ENCODE assay signal across 7 cellular contexts in the genomic region with DNA sequence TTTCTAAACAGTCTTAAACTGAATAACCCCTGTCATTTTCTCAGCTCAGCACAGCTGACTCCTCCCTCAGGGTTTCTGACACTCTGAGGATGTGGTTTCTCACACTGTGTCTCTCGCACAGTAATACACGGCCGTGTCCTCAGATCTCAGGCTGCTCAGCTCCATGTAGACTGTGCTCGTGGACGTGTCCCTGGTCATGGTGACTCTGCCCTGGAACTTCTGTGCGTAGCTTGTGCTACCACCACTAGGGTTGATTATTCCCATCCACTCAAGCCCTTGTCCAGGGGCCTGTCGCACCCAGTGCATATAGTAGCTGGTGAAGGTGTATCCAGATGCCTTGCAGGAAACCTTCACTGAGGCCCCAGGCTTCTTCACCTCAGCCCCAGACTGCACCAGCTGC.
DNase-seq lines count a peak whose midpoint lies in the region; ATAC-seq and TF ChIP-seq lines count a peak whose summit lies in the region.
"Not testable (repeated sequence)": the region's sequence is repeated elsewhere in the genome, so short reads cannot be mapped to it uniquely, and the experiment has no call there.

No MANE protein-coding gene starts in this region.

- peak; percentile 55 for ATAC-seq in GM19351 (IDR thresholded peaks at IDR 0.05; ENCODE audit: unreplicated experiment)
- ATAC-seq in activated B cell treated with CpG ODN at 0.5 μM for 24 hours (ENCODE audit: low read depth); activated naive CD8-positive, alpha-beta T cell treated with anti-CD3 and anti-CD28 coated beads, Interleukin-2, amount 50 U/mL, for 24 hours: not testable (repeated sequence)
- ATAC-seq in activated CD8-positive, alpha-beta T cell treated with anti-CD3 and anti-CD28 coated beads for 36 hours = peak; percentile 68
- ATAC-seq in naive thymus-derived CD8-positive, alpha-beta T cell = peak; percentile 74 to 82

- TF ChIP-seq CTCF in activated B cell treated with CpG ODN at 0.5 μM for 24 hours (IDR thresholded peaks at IDR 0.05); activated CD8-positive, alpha-beta T cell treated with anti-CD3 and anti-CD28 coated beads for 36 hours (IDR thresholded peaks at IDR 0.05): not testable (repeated sequence)

- H3K4me1 Mint-ChIP-seq in activated B cell treated with CpG ODN at 0.5 μM for 24 hours = peaks cover 22% of the 10 kb centered on the region
- peaks cover 70% of the 10 kb centered on the region for H3K4me1 Mint-ChIP-seq in activated CD8-positive, alpha-beta T cell treated with anti-CD3 and anti-CD28 coated beads for 36 hours (ENCODE audit: low read depth)
- H3K4me1 Mint-ChIP-seq in activated T-helper 2 cell treated with anti-CD3 and anti-CD28 coated beads, Interferon-gamma antibody, Interleukin-2, Interleukin-4, amounts not matched to agents 10 μg/mL and 5 μg/mL and 100 μg/mL, durations not matched to agents 14 hours and 24 hours and 36 hours (ENCODE audit: low read depth) = peaks cover 57% of the 10 kb centered on the region
- H3K4me1 Mint-ChIP-seq in activated naive CD8-positive, alpha-beta T cell treated with anti-CD3 and anti-CD28 coated beads, Interleukin-2, amount 50 U/mL, for 24 hours = peaks cover 69% of the 10 kb centered on the region
- peaks cover 41 to 79% (median 75%) of the 10 kb centered on the region in 4 donors for H3K4me1 Mint-ChIP-seq in naive thymus-derived CD8-positive, alpha-beta T cell

- H3K27ac Mint-ChIP-seq in activated B cell treated with CpG ODN at 0.5 μM for 24 hours = not testable (repeated sequence)
- H3K27ac Mint-ChIP-seq in activated CD8-positive, alpha-beta T cell treated with anti-CD3 and anti-CD28 coated beads for 36 hours = peak overlapping the region; percentile 62
- H3K27ac Mint-ChIP-seq in activated T-helper 2 cell treated with anti-CD3 and anti-CD28 coated beads, Interferon-gamma antibody, Interleukin-2, Interleukin-4, amounts not matched to agents 10 μg/mL and 5 μg/mL and 100 μg/mL, durations not matched to agents 14 hours and 24 hours and 36 hours = peak overlapping the region; percentile 19
- H3K27ac Mint-ChIP-seq in activated naive CD8-positive, alpha-beta T cell treated with anti-CD3 and anti-CD28 coated beads, Interleukin-2, amount 50 U/mL, for 24 hours = peak overlapping the region; percentile 50
- H3K27ac Mint-ChIP-seq in naive thymus-derived CD8-positive, alpha-beta T cell = peak overlapping the region; percentile 90 to 98 (median 96)

- H3K9me3 Mint-ChIP-seq in activated B cell treated with CpG ODN at 0.5 μM for 24 hours; activated CD8-positive, alpha-beta T cell treated with anti-CD3 and anti-CD28 coated beads for 36 hours; activated T-helper 2 cell treated with anti-CD3 and anti-CD28 coated beads, Interferon-gamma antibody, Interleukin-2, Interleukin-4, amounts not matched to agents 10 μg/mL and 5 μg/mL and 100 μg/mL, durations not matched to agents 14 hours and 24 hours and 36 hours; activated naive CD8-positive, alpha-beta T cell treated with anti-CD3 and anti-CD28 coated beads, Interleukin-2, amount 50 U/mL, for 24 hours; naive thymus-derived CD8-positive, alpha-beta T cell: not testable (repeated sequence)

- not testable (repeated sequence) for H3K36me3 Mint-ChIP-seq in activated B cell treated with CpG ODN at 0.5 μM for 24 hours (ENCODE audit: low read depth); activated CD8-positive, alpha-beta T cell treated with anti-CD3 and anti-CD28 coated beads for 36 hours (ENCODE audit: low read depth); activated T-helper 2 cell treated with anti-CD3 and anti-CD28 coated beads, Interferon-gamma antibody, Interleukin-2, Interleukin-4, amounts not matched to agents 10 μg/mL and 5 μg/mL and 100 μg/mL, durations not matched to agents 14 hours and 24 hours and 36 hours (ENCODE audit: low read depth); activated naive CD8-positive, alpha-beta T cell treated with anti-CD3 and anti-CD28 coated beads, Interleukin-2, amount 50 U/mL, for 24 hours (ENCODE audit: low read depth); naive thymus-derived CD8-positive, alpha-beta T cell

- intact Hi-C loops in activated B cell treated with CpG ODN at 0.5 μM for 24 hours (cut with micrococcal nuclease); activated CD8-positive, alpha-beta T cell treated with anti-CD3 and anti-CD28 coated beads for 36 hours (cut with micrococcal nuclease); activated T-helper 2 cell treated with anti-CD3 and anti-CD28 coated beads, Interferon-gamma antibody, Interleukin-2, Interleukin-4, amounts not matched to agents 10 μg/mL and 5 μg/mL and 100 μg/mL, durations not matched to agents 14 hours and 24 hours and 36 hours (cut with micrococcal nuclease): not testable (repeated sequence)

- DNase-seq in activated B cell treated with CpG ODN at 0.5 μM for 24 hours = not testable (repeated sequence)
- DNase-seq in activated CD8-positive, alpha-beta T cell treated with anti-CD3 and anti-CD28 coated beads for 36 hours = peak; percentile 71
- DNase-seq in activated T-helper 2 cell treated with anti-CD3 and anti-CD28 coated beads, Interferon-gamma antibody, Interleukin-2, Interleukin-4, amounts not matched to agents 10 μg/mL and 5 μg/mL and 100 μg/mL, durations not matched to agents 14 hours and 24 hours and 36 hours (ENCODE audit: low spot score) = peak; percentile 50
- DNase-seq in activated naive CD8-positive, alpha-beta T cell treated with anti-CD3 and anti-CD28 coated beads, Interleukin-2, amount 50 U/mL, for 24 hours = peak; percentile 30
- DNase-seq in naive thymus-derived CD8-positive, alpha-beta T cell = peak; percentile 10 to 81 (median 66)
- peak; percentile 27 to 28 for DNase-seq in stimulated activated CD8-positive, alpha-beta memory T cell treated with anti-CD3 and anti-CD28 coated beads, Interleukin-15, amount 100 ng/mL, for 4 hours (ENCODE audit: low read depth in 2 of 2)

- peak overlapping the region; percentile 24 for H3K4me3 Mint-ChIP-seq in activated B cell treated with CpG ODN at 0.5 μM for 24 hours
- H3K4me3 Mint-ChIP-seq in activated CD8-positive, alpha-beta T cell treated with anti-CD3 and anti-CD28 coated beads for 36 hours = peak overlapping the region; percentile 18
- H3K4me3 Mint-ChIP-seq in activated T-helper 2 cell treated with anti-CD3 and anti-CD28 coated beads, Interferon-gamma antibody, Interleukin-2, Interleukin-4, amounts not matched to agents 10 μg/mL and 5 μg/mL and 100 μg/mL, durations not matched to agents 14 hours and 24 hours and 36 hours (ENCODE audit: low read depth) = peak overlapping the region; percentile 6
- H3K4me3 Mint-ChIP-seq in activated naive CD8-positive, alpha-beta T cell treated with anti-CD3 and anti-CD28 coated beads, Interleukin-2, amount 50 U/mL, for 24 hours = not testable (repeated sequence)
- peak overlapping the region; percentile 17 to 85 (median 70) for H3K4me3 Mint-ChIP-seq in naive thymus-derived CD8-positive, alpha-beta T cell

- peaks cover 26% of the 10 kb centered on the region for H3K27me3 Mint-ChIP-seq in activated B cell treated with CpG ODN at 0.5 μM for 24 hours
- H3K27me3 Mint-ChIP-seq in activated CD8-positive, alpha-beta T cell treated with anti-CD3 and anti-CD28 coated beads for 36 hours; activated naive CD8-positive, alpha-beta T cell treated with anti-CD3 and anti-CD28 coated beads, Interleukin-2, amount 50 U/mL, for 24 hours; naive thymus-derived CD8-positive, alpha-beta T cell: not testable (repeated sequence)
- H3K27me3 Mint-ChIP-seq in activated T-helper 2 cell treated with anti-CD3 and anti-CD28 coated beads, Interferon-gamma antibody, Interleukin-2, Interleukin-4, amounts not matched to agents 10 μg/mL and 5 μg/mL and 100 μg/mL, durations not matched to agents 14 hours and 24 hours and 36 hours (ENCODE audit: low read depth) = peaks cover 43% of the 10 kb centered on the region

- CTCF ChIA-PET in activated B cell treated with CpG ODN at 0.5 μM for 24 hours (lab: Charles Lee) = interaction anchor here (0.6 kb wide), 1 partner anchor 68 kb away, joined by 3 read pairs; no protein-coding TSS in a partner anchor
- CTCF ChIA-PET in activated CD8-positive, alpha-beta T cell treated with anti-CD3 and anti-CD28 coated beads for 36 hours (lab: Charles Lee) = interaction anchor here (0.5 to 6.2 kb wide), 15 partner anchors 9 to 205 kb away, joined by 3 to 94 read pairs (median 4); no protein-coding TSS in a partner anchor

- POLR2A ChIA-PET in activated B cell treated with CpG ODN at 0.5 μM for 24 hours (lab: Charles Lee) = interaction anchor here (1.3 kb wide), 1 partner anchor 648 kb away, joined by 10 read pairs; no protein-coding TSS in a partner anchor
- POLR2A ChIA-PET in activated CD8-positive, alpha-beta T cell treated with anti-CD3 and anti-CD28 coated beads for 36 hours (lab: Charles Lee) = interaction anchor here (1.1 kb wide), 1 partner anchor 94 kb away, joined by 3 read pairs; no protein-coding TSS in a partner anchor
- POLR2A ChIA-PET in naive thymus-derived CD8-positive, alpha-beta T cell (lab: Charles Lee) = not testable (repeated sequence)
